ENCODE assay signal across 10 cellular contexts in the genomic region with DNA sequence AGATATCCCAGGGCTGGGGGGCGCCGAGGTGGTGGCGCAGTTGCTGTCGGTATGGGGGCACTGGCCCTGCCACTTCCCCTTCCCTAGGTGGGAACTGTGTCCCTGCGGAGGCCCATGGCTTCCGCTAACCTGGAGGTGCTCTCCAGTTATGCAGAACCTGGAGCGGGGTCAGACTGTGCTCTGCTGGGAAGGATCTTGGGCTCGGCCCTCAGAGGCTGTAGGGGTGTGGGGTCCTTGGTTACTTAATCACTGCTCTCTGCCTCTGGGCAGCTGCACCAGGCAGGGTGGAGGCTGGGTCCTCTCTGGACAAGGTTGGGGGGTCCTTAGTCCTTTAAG. TPM values are rescaled to one million over a fixed set of nuclear protein-coding genes. Genes with fewer than 3 reads are reported as not detected.
A peak's percentile ranks its signal among the peaks of the same experiment; 100 is the strongest.
DNase-seq lines count a peak whose midpoint lies in the region; ATAC-seq and TF ChIP-seq lines count a peak whose summit lies in the region.
"Had no signal": no experiment of that assay in that cellular context is flagged by ENCODE, and none has a peak within 500 bp of the region (broad histone marks: within the 10 kb centered on the region; RNA-seq: fewer than 3 reads in every experiment).

No MANE protein-coding gene starts in this region.

- peaks cover 9 to 76% (median 60%) of the 10 kb centered on the region in 3 donors for H3K4me1 ChIP-seq in gastroesophageal sphincter
- peaks cover 34% of the 10 kb centered on the region for H3K4me1 ChIP-seq in rectal smooth muscle tissue (ENCODE audit: control insufficient read depth, insufficient read depth, low read length)

- WGBS in gastroesophageal sphincter (ENCODE audit: low coverage in 1 of 2), 2 donors = no CpG with 5 or more reads among the region's 8 CpGs

- no peak for TF ChIP-seq CTCF in CD4-positive, alpha-beta T cell (IDR thresholded peaks at IDR 0.05)
- TF ChIP-seq CTCF in WI38 (IDR thresholded peaks at IDR 0.05; ENCODE audit: low read depth, low read length) (no peak), gastroesophageal sphincter (IDR thresholded peaks at IDR 0.05) (no peak)

- intact Hi-C loops in CD4-positive, alpha-beta T cell (cut with DNase I, micrococcal nuclease) = loop anchor here in 1 of 2 experiments (2.0 to 10.0 kb wide), 7 partner anchors 72 to 1169 kb away; a partner anchor contains a TSS

- DNase-seq in CD4-positive, alpha-beta T cell = no peak
- DNase-seq in OCI-M2 (lab: John Stamatoyannopoulos, UW; ENCODE audit: unreplicated experiment) (no peak), LoVo (ENCODE audit: low spot score) (no peak)

- no peak for ATAC-seq in CD4-positive, alpha-beta T cell (ENCODE audit: poor library complexity)
- no peak for ATAC-seq in gastroesophageal sphincter
- ATAC-seq in HG03025 (IDR thresholded peaks at IDR 0.05; ENCODE audit: low FRiP score, unreplicated experiment) = no peak
- no peak for ATAC-seq in GM19463 (IDR thresholded peaks at IDR 0.05; ENCODE audit: unreplicated experiment)
- ATAC-seq: GM23338 had no signal

- peak overlapping the region; percentile 83 for H3K27ac Mint-ChIP-seq in CD4-positive, alpha-beta T cell
- H3K27ac Mint-ChIP-seq: GM23338 had no signal

- TF ChIP-seq POLR2A in gastroesophageal sphincter (IDR thresholded peaks at IDR 0.05) = no peak

- H3K36me3 Mint-ChIP-seq in CD4-positive, alpha-beta T cell (ENCODE audit: low read depth) = peaks cover 9% of the 10 kb centered on the region

- H3K36me3 ChIP-seq in gastroesophageal sphincter (peaks cover 0 to 24% of the 10 kb centered on the region in 2 donors), rectal smooth muscle tissue (ENCODE audit: control insufficient read depth, insufficient read depth, low read length) (peaks cover 5% of the 10 kb centered on the region)

- peak overlapping the region; percentile 31 for H3K27ac ChIP-seq in CD4-positive, alpha-beta T cell (ENCODE audit: low read depth, low read length)
- H3K27ac ChIP-seq in gastroesophageal sphincter (peak overlapping the region in 3 of 4 donors; percentile 93 to 99 (median 96)), rectal smooth muscle tissue (ENCODE audit: low read depth, low read length) (peak overlapping the region; percentile 57)

- H3K4me3 Mint-ChIP-seq in CD4-positive, alpha-beta T cell = peak overlapping the region; percentile 88

- peak overlapping the region; percentile 14 for H3K9ac ChIP-seq in rectal smooth muscle tissue (ENCODE audit: low read length)

- H3K4me3 ChIP-seq in WI38 (ENCODE audit: low read depth, low read length) (peak overlapping the region; percentile 89), gastroesophageal sphincter (peak overlapping the region; percentile 75 to 99), rectal smooth muscle tissue (ENCODE audit: low read length) (peak overlapping the region; percentile 75)

- H3K9me3 ChIP-seq in CD4-positive, alpha-beta T cell (ENCODE audit: control insufficient read depth, low read length) = no peaks in the 10 kb centered on the region
- no peaks in the 10 kb centered on the region for H3K9me3 ChIP-seq in gastroesophageal sphincter

- H3K27me3 Mint-ChIP-seq in CD4-positive, alpha-beta T cell = no peaks in the 10 kb centered on the region

- no peaks in the 10 kb centered on the region for H3K9me3 Mint-ChIP-seq in CD4-positive, alpha-beta T cell
- H3K9me3 Mint-ChIP-seq: GM23338; T-helper 1 cell treated with Interleukin-12 subunit alpha and Interleukin-12 subunit beta and Interleukin-4 antibody, amounts not matched to agents 30 μg/mL and 1 μg/mL, for 36 hours had no signal

- H3K27me3 ChIP-seq in CD4-positive, alpha-beta T cell (ENCODE audit: control insufficient read depth, insufficient read depth, low read length) = no peaks in the 10 kb centered on the region
- H3K27me3 ChIP-seq in gastroesophageal sphincter = no peaks in the 10 kb centered on the region
- H3K27me3 ChIP-seq in rectal smooth muscle tissue (ENCODE audit: control insufficient read depth, insufficient read depth, low read length) = no peaks in the 10 kb centered on the region

- H3K4me1 Mint-ChIP-seq in CD4-positive, alpha-beta T cell (ENCODE audit: low read depth) = peaks cover 43% of the 10 kb centered on the region

- no peak for TF ChIP-seq EP300 in gastroesophageal sphincter (IDR thresholded peaks at IDR 0.05)

- CTCF ChIA-PET in CD4-positive, alpha-beta T cell (lab: Charles Lee) = no interaction called here

- POLR2A ChIA-PET in CD4-positive, alpha-beta T cell (lab: Charles Lee) = no interaction called here

RNA-seq across cellular contexts. Expression of a gene that starts 2.4 kb away (rescaled TPM):
- total RNA-seq in CD4-positive, alpha-beta T cell = 10 to 100 TPM; 68.0 to 76.5 TPM
- total RNA-seq in gastroesophageal sphincter = 10 to 100 TPM; 39.0 to 51.4 (median 45.5) TPM

RNA-seq across cellular contexts. Expression of a gene that starts 31.8 kb away (rescaled TPM):
- 10 to 100 TPM; 85.9 to 90.4 TPM for total RNA-seq in CD4-positive, alpha-beta T cell
- total RNA-seq in gastroesophageal sphincter = 10 to 100 TPM; 18.6 to 22.3 (median 20.4) TPM

Comparison
In these comparisons a context has a peak if more than half of its experiments do, and no peak if none do; other contexts are left out.
1. H3K27ac ChIP-seq: peak in every context shown above with its lines; median percentile 96 in gastroesophageal sphincter; 57 in rectal smooth muscle tissue; 31 in CD4-positive, alpha-beta T cell.